1 cellular context compared by ENCODE assay signal in genomic region chr22:36425977-36426523, GRCh38.
TF ChIP-seq lines count a peak whose summit lies in the region.

No MANE protein-coding gene starts in this region.

TF ChIP-seq in K562, 482 proteins besides CTCF, POLR2A, EP300 and RAD21 (continued from another document and continues in another):
- TF ChIP-seq MLLT1 (IDR thresholded peaks at IDR 0.05) = 0 out of 4 replicates have a peak, but pooled peaks of 1 of the 2 experiments have one; percentile 58
- no peak for TF ChIP-seq ZC3H8 (IDR thresholded peaks at IDR 0.05)
- TF ChIP-seq ZNF354B (CRISPR knock-in tag; IDR thresholded peaks at IDR 0.05) = no peak
- no peak for TF ChIP-seq MAZ (CRISPR knock-in tag; conservative IDR thresholded peaks at IDR 0.05 in 1 of 2, IDR thresholded peaks at IDR 0.05 in 1 of 2)
- no peak for TF ChIP-seq BRCA1 (IDR thresholded peaks at IDR 0.05)
- TF ChIP-seq BRCA1 (CRISPR knock-in tag; IDR thresholded peaks at IDR 0.05) = no peak
- TF ChIP-seq TFAP4 (CRISPR knock-in tag; IDR thresholded peaks at IDR 0.05; ENCODE audit: borderline replicate concordance) = peak; percentile 99
- TF ChIP-seq ATF7 (IDR thresholded peaks at IDR 0.05) = no peak
- TF ChIP-seq EHMT2 (IDR thresholded peaks at IDR 0.05) = no peak
- no peak; a peak in 1 of 4 replicates for TF ChIP-seq SIN3A (IDR thresholded peaks at IDR 0.05; ENCODE audit: borderline replicate concordance in 2 of 2, control insufficient read depth in 1 of 2, low read depth in 2 of 2, low read length in 2 of 2)
- TF ChIP-seq ZNF655 (CRISPR knock-in tag; IDR thresholded peaks at IDR 0.05) = no peak
- no peak for TF ChIP-seq ESRRB (CRISPR knock-in tag; IDR thresholded peaks at IDR 0.05; ENCODE audit: borderline replicate concordance)
- TF ChIP-seq MGA (IDR thresholded peaks at IDR 0.05) = no peak
- no peak for TF ChIP-seq RBM39 (optimal IDR thresholded peaks at IDR 0.05; ENCODE audit: low read depth, low read length)
- TF ChIP-seq NFIX (CRISPR knock-in tag; IDR thresholded peaks at IDR 0.05; ENCODE audit: low read depth) = no peak
- TF ChIP-seq ZNF431 (CRISPR knock-in tag; IDR thresholded peaks at IDR 0.05) = no peak
- TF ChIP-seq NR0B1 (IDR thresholded peaks at IDR 0.05; ENCODE audit: partially characterized antibody) = no peak
- peak; percentile 21; the same call in 1 of the 2 replicates for TF ChIP-seq RBFOX2 (IDR thresholded peaks at IDR 0.05; ENCODE audit: low read depth, low read length)
- no peak for TF ChIP-seq ZNF551 (CRISPR knock-in tag; IDR thresholded peaks at IDR 0.05)
- no peak for TF ChIP-seq TCF7 (IDR thresholded peaks at IDR 0.05; ENCODE audit: borderline replicate concordance)
- 0 out of 2 replicates have a peak, but pooled peaks have one; percentile 31 for TF ChIP-seq KLF16 (IDR thresholded peaks at IDR 0.05)
- TF ChIP-seq TBP (optimal IDR thresholded peaks at IDR 0.05; ENCODE audit: low read depth, low read length) = no peak
- no peak for TF ChIP-seq CUX1 (CRISPR knock-in tag; IDR thresholded peaks at IDR 0.05)
- TF ChIP-seq ARID1B (IDR thresholded peaks at IDR 0.05) = no peak; the same call in none of the 2 replicates
- no peak for TF ChIP-seq TEAD1 (CRISPR knock-in tag; IDR thresholded peaks at IDR 0.05)
- TF ChIP-seq ZNF764 (CRISPR knock-in tag; IDR thresholded peaks at IDR 0.05; ENCODE audit: low read depth) = no peak
- no peak for TF ChIP-seq ZNF589 (CRISPR knock-in tag; IDR thresholded peaks at IDR 0.05; ENCODE audit: low read depth)
- no peak for TF ChIP-seq SAP30 (IDR thresholded peaks at IDR 0.05; ENCODE audit: borderline replicate concordance, insufficient read depth, low read depth, low read length, poor library complexity, severe bottlenecking)
- no peak for TF ChIP-seq GTF2E2 (tag; IDR thresholded peaks at IDR 0.05)
- no peak for TF ChIP-seq MAX (CRISPR knock-in tag; IDR thresholded peaks at IDR 0.05)
- TF ChIP-seq ZNF740 (CRISPR knock-in tag; IDR thresholded peaks at IDR 0.05) = no peak
- TF ChIP-seq ZNF740 (tag; IDR thresholded peaks at IDR 0.05) = no peak
- no peak for TF ChIP-seq SAFB (IDR thresholded peaks at IDR 0.05; ENCODE audit: borderline replicate concordance, low read depth, low read length)
- TF ChIP-seq GTF2F1 (IDR thresholded peaks at IDR 0.05; ENCODE audit: low read depth, low read length) = no peak
- no peak for TF ChIP-seq ZNF277 (CRISPR knock-in tag; IDR thresholded peaks at IDR 0.05; ENCODE audit: borderline replicate concordance)
